1 cellular context compared by ENCODE assay signal in the genomic region with DNA sequence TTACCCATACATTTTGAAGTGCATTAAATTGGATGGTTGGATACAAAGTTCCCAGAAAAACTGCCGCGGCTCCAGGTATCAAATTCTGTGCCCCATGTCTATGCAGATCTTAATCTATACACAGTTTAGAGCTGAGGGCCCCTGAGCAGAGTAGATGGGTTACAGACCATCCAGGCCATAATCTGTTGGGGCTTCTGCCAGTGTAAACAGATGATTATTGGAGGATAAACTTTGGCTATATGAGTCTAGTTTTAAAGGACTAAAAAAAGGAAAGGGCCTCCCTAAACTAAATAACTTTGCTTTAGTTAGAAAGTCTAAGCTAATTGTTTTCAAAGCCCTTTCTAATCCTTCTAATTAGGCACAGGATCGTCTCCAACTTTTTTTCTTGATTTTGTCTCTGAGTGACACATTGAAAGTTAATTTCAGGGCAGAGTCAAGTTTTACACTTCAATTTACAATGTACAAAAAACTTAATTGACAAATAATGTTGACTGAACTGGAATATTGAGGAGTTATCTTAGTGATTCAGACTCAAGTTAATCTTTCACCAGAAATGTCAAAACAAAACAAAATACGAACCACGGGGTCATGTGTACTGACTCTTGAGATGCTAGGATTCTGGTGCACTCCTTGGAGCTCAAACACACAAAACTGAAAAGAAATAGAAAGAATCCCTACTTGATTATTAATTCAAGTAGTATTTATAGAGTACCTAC.
TF ChIP-seq lines count a peak whose summit lies in the region.

No MANE protein-coding gene starts in this region.

TF ChIP-seq in GM12878, 131 proteins besides CTCF, POLR2A, EP300 and RAD21 (continued from another document):
- TF ChIP-seq PBX3 (IDR thresholded peaks at IDR 0.05; ENCODE audit: insufficient replicate concordance, low read depth, low read length), result no peak
- TF ChIP-seq BCL11A (IDR thresholded peaks at IDR 0.05; ENCODE audit: low read depth, low read length), result no peak
- TF ChIP-seq, protein P1, sequence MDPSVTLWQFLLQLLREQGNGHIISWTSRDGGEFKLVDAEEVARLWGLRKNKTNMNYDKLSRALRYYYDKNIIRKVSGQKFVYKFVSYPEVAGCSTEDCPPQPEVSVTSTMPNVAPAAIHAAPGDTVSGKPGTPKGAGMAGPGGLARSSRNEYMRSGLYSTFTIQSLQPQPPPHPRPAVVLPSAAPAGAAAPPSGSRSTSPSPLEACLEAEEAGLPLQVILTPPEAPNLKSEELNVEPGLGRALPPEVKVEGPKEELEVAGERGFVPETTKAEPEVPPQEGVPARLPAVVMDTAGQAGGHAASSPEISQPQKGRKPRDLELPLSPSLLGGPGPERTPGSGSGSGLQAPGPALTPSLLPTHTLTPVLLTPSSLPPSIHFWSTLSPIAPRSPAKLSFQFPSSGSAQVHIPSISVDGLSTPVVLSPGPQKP (IDR thresholded peaks at IDR 0.05; ENCODE audit: low read depth, low read length), result no peak
- no peak for TF ChIP-seq SMAD1 (IDR thresholded peaks at IDR 0.05; ENCODE audit: low read depth, partially characterized antibody)
- TF ChIP-seq RUNX3 (IDR thresholded peaks at IDR 0.05; ENCODE audit: low read length), result no peak
- TF ChIP-seq TBL1XR1 (IDR thresholded peaks at IDR 0.05; ENCODE audit: low read depth, low read length), result no peak
- TF ChIP-seq DPF2 (IDR thresholded peaks at IDR 0.05), result no peak
- TF ChIP-seq, protein P2, sequence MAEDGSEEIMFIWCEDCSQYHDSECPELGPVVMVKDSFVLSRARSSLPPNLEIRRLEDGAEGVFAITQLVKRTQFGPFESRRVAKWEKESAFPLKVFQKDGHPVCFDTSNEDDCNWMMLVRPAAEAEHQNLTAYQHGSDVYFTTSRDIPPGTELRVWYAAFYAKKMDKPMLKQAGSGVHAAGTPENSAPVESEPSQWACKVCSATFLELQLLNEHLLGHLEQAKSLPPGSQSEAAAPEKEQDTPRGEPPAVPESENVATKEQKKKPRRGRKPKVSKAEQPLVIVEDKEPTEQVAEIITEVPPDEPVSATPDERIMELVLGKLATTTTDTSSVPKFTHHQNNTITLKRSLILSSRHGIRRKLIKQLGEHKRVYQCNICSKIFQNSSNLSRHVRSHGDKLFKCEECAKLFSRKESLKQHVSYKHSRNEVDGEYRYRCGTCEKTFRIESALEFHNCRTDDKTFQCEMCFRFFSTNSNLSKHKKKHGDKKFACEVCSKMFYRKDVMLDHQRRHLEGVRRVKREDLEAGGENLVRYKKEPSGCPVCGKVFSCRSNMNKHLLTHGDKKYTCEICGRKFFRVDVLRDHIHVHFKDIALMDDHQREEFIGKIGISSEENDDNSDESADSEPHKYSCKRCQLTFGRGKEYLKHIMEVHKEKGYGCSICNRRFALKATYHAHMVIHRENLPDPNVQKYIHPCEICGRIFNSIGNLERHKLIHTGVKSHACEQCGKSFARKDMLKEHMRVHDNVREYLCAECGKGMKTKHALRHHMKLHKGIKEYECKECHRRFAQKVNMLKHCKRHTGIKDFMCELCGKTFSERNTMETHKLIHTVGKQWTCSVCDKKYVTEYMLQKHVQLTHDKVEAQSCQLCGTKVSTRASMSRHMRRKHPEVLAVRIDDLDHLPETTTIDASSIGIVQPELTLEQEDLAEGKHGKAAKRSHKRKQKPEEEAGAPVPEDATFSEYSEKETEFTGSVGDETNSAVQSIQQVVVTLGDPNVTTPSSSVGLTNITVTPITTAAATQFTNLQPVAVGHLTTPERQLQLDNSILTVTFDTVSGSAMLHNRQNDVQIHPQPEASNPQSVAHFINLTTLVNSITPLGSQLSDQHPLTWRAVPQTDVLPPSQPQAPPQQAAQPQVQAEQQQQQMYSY (CRISPR knock-in tag; IDR thresholded peaks at IDR 0.05), result no peak
- TF ChIP-seq SUZ12 (IDR thresholded peaks at IDR 0.05; ENCODE audit: unreplicated experiment), result no peak
- no peak for TF ChIP-seq SMC3 (IDR thresholded peaks at IDR 0.05; ENCODE audit: borderline replicate concordance, low read length)
- TF ChIP-seq POLR2AphosphoS5 (IDR thresholded peaks at IDR 0.05; ENCODE audit: low read length), result no peak
- no peak for TF ChIP-seq ETV6 (conservative IDR thresholded peaks at IDR 0.05 in 1 of 2, IDR thresholded peaks at IDR 0.05 in 1 of 2; ENCODE audit: borderline replicate concordance in 1 of 2, low read depth in 1 of 2)
- TF ChIP-seq IKZF1 (conservative IDR thresholded peaks at IDR 0.05), result no peak
- no peak for TF ChIP-seq PML (IDR thresholded peaks at IDR 0.05; ENCODE audit: low read length)
- TF ChIP-seq RB1 (IDR thresholded peaks at IDR 0.05; ENCODE audit: borderline replicate concordance), result no peak
- TF ChIP-seq ASH2L (IDR thresholded peaks at IDR 0.05; ENCODE audit: borderline replicate concordance, low read depth), result no peak
